ENCODE assay signal across 31 cellular contexts in the genomic region with DNA sequence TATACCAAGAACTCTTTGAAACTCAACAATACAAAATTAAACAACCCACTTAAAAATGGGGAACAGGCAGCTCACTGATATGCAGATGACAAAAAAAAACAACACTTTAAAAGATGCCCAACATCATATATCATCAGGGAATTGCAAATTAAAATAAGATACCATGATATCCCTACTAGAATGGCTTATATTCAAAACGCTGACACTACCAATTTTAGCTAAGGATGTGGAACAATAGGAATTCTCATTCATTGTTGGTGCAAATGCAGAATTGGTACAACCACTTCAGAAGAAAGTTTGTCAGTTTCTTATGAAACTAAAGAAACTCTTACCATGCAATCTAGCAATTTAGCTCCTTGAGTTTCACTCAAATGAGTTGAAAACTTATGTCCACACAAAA.
DNase-seq lines count a peak whose midpoint lies in the region; ATAC-seq, FAIRE-seq and TF ChIP-seq lines count a peak whose summit lies in the region.
"Had no signal": no experiment of that assay in that cellular context is flagged by ENCODE, and none has a peak within 500 bp of the region (broad histone marks: within the 10 kb centered on the region; RNA-seq: fewer than 3 reads in every experiment).

No MANE protein-coding gene starts in this region.

- H2AFZ ChIP-seq in HepG2 (ENCODE audit: low read length), result no peak overlapping the region
- no peak overlapping the region for H2AFZ ChIP-seq in IMR-90 (replicated peaks; ENCODE audit: low read length, poor library complexity)

- peaks cover 66% of the 10 kb centered on the region for H3K9me3 ChIP-seq in HepG2 (ENCODE audit: low read length)
- H3K9me3 ChIP-seq in right lobe of liver, result no peaks in the 10 kb centered on the region
- no peaks in the 10 kb centered on the region for H3K9me3 ChIP-seq in IMR-90 (ENCODE audit: control insufficient read depth, insufficient read depth, low read length)
- H3K9me3 ChIP-seq: A549, BE2C, BLaER1, Caco-2 had no signal

- H3K9me1 ChIP-seq in IMR-90 (ENCODE audit: insufficient read depth, low read length), result no peaks in the 10 kb centered on the region

- no peak overlapping the region for H3K14ac ChIP-seq in IMR-90 (replicated peaks; ENCODE audit: low read depth, low read length)

- in situ Hi-C loops in HepG2 (cut with HindIII; ENCODE audit: extremely low pct_ligation_motif_present, low pct_unique_long_range_greater_than_20kb), result no loop called here
- in situ Hi-C loops in IMR-90 (cut with MboI; ENCODE audit: low sequenced_read_pairs), result no loop called here

- no peak overlapping the region for H3K23ac ChIP-seq in IMR-90 (ENCODE audit: low read depth, low read length)

- DNase-seq in HepG2 (ENCODE audit: low spot score) (no peak), right lobe of liver (no peak), IMR-90 (no peak)
- DNase-seq: 8988T; ACHN; AML-193; BE2C; C1 segment of cervical spinal cord; Caco-2; Calu3; CD4-positive, alpha-beta memory T cell; CD4-positive, alpha-beta T cell; CD4-positive, CD25-positive, alpha-beta regulatory T cell; CD8-positive, alpha-beta memory T cell; CD8-positive, alpha-beta T cell; COR-L47; DMS 273 treated with DMSO at 0.1 percent for 48 hours; DMS153; DMS53; DMS79; DMS79 treated with DMSO at 0.1 percent for 48 hours; DND-41; EL had no signal

- TF ChIP-seq CTCF in HepG2 (CRISPR knock-in tag; IDR thresholded peaks at IDR 0.05) (no peak), right lobe of liver (IDR thresholded peaks at IDR 0.05) (no peak), IMR-90 (conservative IDR thresholded peaks at IDR 0.05; ENCODE audit: low read depth, low read length) (no peak)

- no peak overlapping the region for H4K91ac ChIP-seq in IMR-90 (ENCODE audit: insufficient read depth, low read depth, low read length)

- TF ChIP-seq POLR2A in HepG2 (IDR thresholded peaks at IDR 0.05; ENCODE audit: insufficient read depth in 1 of 2, low read depth in 2 of 2, low read length in 2 of 2) (no peak), right lobe of liver (IDR thresholded peaks at IDR 0.05) (no peak), IMR-90 (IDR thresholded peaks at IDR 0.05; ENCODE audit: low read depth, low read length) (no peak)

- no peak overlapping the region for H3K4ac ChIP-seq in IMR-90 (ENCODE audit: low read depth, low read length)

- H4K8ac ChIP-seq in IMR-90 (ENCODE audit: low read depth in 2 of 2, low read length in 2 of 2), result no peak overlapping the region

- H4K20me1 ChIP-seq in HepG2 (ENCODE audit: insufficient read depth, low read length) (no peaks in the 10 kb centered on the region), IMR-90 (ENCODE audit: insufficient read depth, low read length) (no peaks in the 10 kb centered on the region)
- H4K20me1 ChIP-seq: BLaER1; BLaER1 treated with 17β-estradiol and CSF1 and Interleukin-3, amounts not matched to agents 10 nM and 100 nM had no signal

- H2AK9ac ChIP-seq in IMR-90 (replicated peaks; ENCODE audit: low read depth, low read length, poor library complexity), result no peak overlapping the region

- no peaks in the 10 kb centered on the region for H3K79me2 ChIP-seq in HepG2 (ENCODE audit: insufficient read depth, low read length)

- H2AK5ac ChIP-seq in IMR-90 (ENCODE audit: low read depth, low read length), result no peak overlapping the region

- H3K4me2 ChIP-seq in HepG2 (ENCODE audit: low read depth, low read length), result no peak overlapping the region
- H3K4me2 ChIP-seq in IMR-90 (ENCODE audit: low read depth, low read length), result no peak overlapping the region
- H3K4me2 ChIP-seq: A549; BLaER1; BLaER1 treated with 17β-estradiol and CSF1 and Interleukin-3, amounts not matched to agents 10 nM and 100 nM had no signal

- POLR2A ChIA-PET in HepG2 (lab: Yijun Ruan, JAX) (no interaction called here), IMR-90 (lab: Charles Lee; ENCODE audit: unreplicated experiment) (no interaction called here)

- H3K27me3 ChIP-seq in HepG2 (ENCODE audit: control insufficient read depth in 1 of 2, insufficient read depth in 2 of 2, low read length in 2 of 2) (no peaks in the 10 kb centered on the region; a peak in 1 of 5 replicates), right lobe of liver (no peaks in the 10 kb centered on the region), IMR-90 (ENCODE audit: control insufficient read depth, insufficient read depth, low read length) (no peaks in the 10 kb centered on the region)
- H3K27me3 ChIP-seq: BE2C, BLaER1 had no signal

- intact Hi-C loops in HepG2 (cut with micrococcal nuclease; ENCODE audit: unreplicated experiment), result no loop called here
- intact Hi-C loops in right lobe of liver (cut with DNase I), result no loop called here
- intact Hi-C loops in IMR-90 (cut with micrococcal nuclease), result no loop called here

- no peak overlapping the region for H3K27ac ChIP-seq in HepG2 (ENCODE audit: extremely low read length, insufficient read depth, low read length)
- no peak overlapping the region for H3K27ac ChIP-seq in right lobe of liver
- no peak overlapping the region for H3K27ac ChIP-seq in IMR-90 (ENCODE audit: insufficient read depth, low read length)
- H3K27ac ChIP-seq: 22Rv1; A549; BLaER1; BLaER1 treated with 17β-estradiol and CSF1 and Interleukin-3, amounts not matched to agents 10 nM and 100 nM; C4-2B had no signal

- CTCF ChIA-PET in HepG2 (lab: Yijun Ruan, JAX; ENCODE audit: low intra/inter-chr PET ratio, low total read pairs), result no interaction called here
- CTCF ChIA-PET in IMR-90 (lab: Yijun Ruan, JAX), result no interaction called here

- no peak for ATAC-seq in HepG2
- no peak for ATAC-seq in right lobe of liver
- ATAC-seq in IMR-90 (ENCODE audit: low read depth), result no peak
- no peak for ATAC-seq in GM21390 (IDR thresholded peaks at IDR 0.05; ENCODE audit: unreplicated experiment)
- ATAC-seq: A549; CD8-positive, alpha-beta T cell had no signal

- H3K9ac ChIP-seq in HepG2 (ENCODE audit: insufficient read depth, low read depth, low read length) (no peak overlapping the region), IMR-90 (ENCODE audit: low read depth, low read length) (no peak overlapping the region)
- H3K9ac ChIP-seq: BLaER1; BLaER1 treated with 17β-estradiol and CSF1 and Interleukin-3, amounts not matched to agents 10 nM and 100 nM had no signal

- no peak overlapping the region for H3K18ac ChIP-seq in IMR-90 (ENCODE audit: low read depth, low read length)

- TF ChIP-seq RAD21 in HepG2 (CRISPR knock-in tag; IDR thresholded peaks at IDR 0.05), result no peak
- TF ChIP-seq RAD21 in IMR-90 (IDR thresholded peaks at IDR 0.05; ENCODE audit: low read length), result no peak

- TF ChIP-seq EP300 in HepG2 (IDR thresholded peaks at IDR 0.05; ENCODE audit: low read depth in 2 of 2, low read length in 2 of 2) (no peak), HepG2 (CRISPR knock-in tag; IDR thresholded peaks at IDR 0.05; ENCODE audit: borderline replicate concordance) (no peak)

- H2BK120ac ChIP-seq in IMR-90 (ENCODE audit: low read depth, low read length), result no peak overlapping the region

- no peaks in the 10 kb centered on the region for H3K79me1 ChIP-seq in IMR-90 (ENCODE audit: low read depth in 1 of 2, low read length in 2 of 2)

- no peak overlapping the region for H2BK5ac ChIP-seq in IMR-90 (ENCODE audit: low read depth, low read length, poor library complexity, severe bottlenecking)

- 0% methylated on average over 1 of the region's 1 CpG for WGBS in HepG2 (ENCODE audit: low lambda C conversion rate)
- WGBS in right lobe of liver (ENCODE audit: insufficient coverage, low coverage, low lambda C conversion rate, missing lambda C conversion rate), result 31% methylated on average over 1 of the region's 1 CpG
- no CpG with 5 or more reads among the region's 1 CpG for WGBS in IMR-90 (ENCODE audit: extremely low coverage in 2 of 2, insufficient read length in 1 of 2), 2 experiments

- no peak overlapping the region for H4K5ac ChIP-seq in IMR-90 (ENCODE audit: low read depth, low read length)

- dilution Hi-C loops in IMR-90 (cut with HindIII; ENCODE audit: low sequenced_read_pairs, unreplicated experiment), result no loop called here

- H2BK20ac ChIP-seq in IMR-90 (ENCODE audit: low read depth, low read length), result no peak overlapping the region

- H2BK15ac ChIP-seq in IMR-90 (ENCODE audit: low read depth, low read length), result no peak overlapping the region

- H3K4me1 ChIP-seq in HepG2 (ENCODE audit: insufficient read depth, low read length), result no peaks in the 10 kb centered on the region
- H3K4me1 ChIP-seq in right lobe of liver, result no peaks in the 10 kb centered on the region
- H3K4me1 ChIP-seq in IMR-90 (ENCODE audit: control insufficient read depth, insufficient read depth, low read length), result no peaks in the 10 kb centered on the region
- H3K4me1 ChIP-seq: A549, BE2C, BLaER1, Caco-2 had no signal

- FAIRE-seq in HepG2 (lab: Jason Lieb, UNC), result no peak
- FAIRE-seq: A204.1, A549, D721Med had no signal

- H3K4me3 ChIP-seq in HepG2 (replicated peaks in 1 of 3; ENCODE audit: insufficient read depth in 1 of 3, low read depth in 2 of 3, low read length in 3 of 3) (no peak overlapping the region), right lobe of liver (no peak overlapping the region), IMR-90 (ENCODE audit: insufficient read depth, low read depth, low read length) (no peak overlapping the region)
- H3K4me3 ChIP-seq: A549; BLaER1; BLaER1 treated with 17β-estradiol and CSF1 and Interleukin-3, amounts not matched to agents 10 nM and 100 nM had no signal

- no peak overlapping the region for H3K56ac ChIP-seq in IMR-90 (ENCODE audit: extremely low read depth, insufficient read depth, low read length)

- BruUV-seq in HepG2 (replicated peaks; lab: Mats Ljungman, UMichigan) (no TSS peak), IMR-90 (replicated peaks; lab: Mats Ljungman, UMichigan) (no TSS peak)

- H3K36me3 ChIP-seq in HepG2 (replicated peaks in 1 of 2; ENCODE audit: control insufficient read depth in 1 of 2, insufficient read depth in 2 of 2, low read length in 2 of 2), result no peaks in the 10 kb centered on the region
- H3K36me3 ChIP-seq in right lobe of liver, result no peaks in the 10 kb centered on the region
- no peaks in the 10 kb centered on the region for H3K36me3 ChIP-seq in IMR-90 (ENCODE audit: control insufficient read depth, insufficient read depth, low read length)
- H3K36me3 ChIP-seq: BE2C; BLaER1; BLaER1 treated with 17β-estradiol and CSF1 and Interleukin-3, amounts not matched to agents 10 nM and 100 nM had no signal

TF ChIP-seq in HepG2, 621 proteins besides CTCF, POLR2A, EP300 and RAD21 (continues in another document):
- TF ChIP-seq MAFF (IDR thresholded peaks at IDR 0.05; ENCODE audit: low read depth, low read length), result 0 out of 2 replicates have a peak, but pooled peaks have one; percentile 13
- no peak for TF ChIP-seq FOXJ3 (CRISPR knock-in tag; IDR thresholded peaks at IDR 0.05; ENCODE audit: borderline replicate concordance)
- no peak for TF ChIP-seq ELF4 (CRISPR knock-in tag; IDR thresholded peaks at IDR 0.05; ENCODE audit: borderline replicate concordance)

TF ChIP-seq in IMR-90, 13 proteins besides CTCF, POLR2A, EP300 and RAD21:
- TF ChIP-seq MAFK (IDR thresholded peaks at IDR 0.05; ENCODE audit: low read depth, low read length), result peak; percentile 62
- no peak for TF ChIP-seq FOS (IDR thresholded peaks at IDR 0.05; ENCODE audit: low read depth, low read length)
